Comparison of ENCODE assay signal across 8 cellular contexts in the genomic region with DNA sequence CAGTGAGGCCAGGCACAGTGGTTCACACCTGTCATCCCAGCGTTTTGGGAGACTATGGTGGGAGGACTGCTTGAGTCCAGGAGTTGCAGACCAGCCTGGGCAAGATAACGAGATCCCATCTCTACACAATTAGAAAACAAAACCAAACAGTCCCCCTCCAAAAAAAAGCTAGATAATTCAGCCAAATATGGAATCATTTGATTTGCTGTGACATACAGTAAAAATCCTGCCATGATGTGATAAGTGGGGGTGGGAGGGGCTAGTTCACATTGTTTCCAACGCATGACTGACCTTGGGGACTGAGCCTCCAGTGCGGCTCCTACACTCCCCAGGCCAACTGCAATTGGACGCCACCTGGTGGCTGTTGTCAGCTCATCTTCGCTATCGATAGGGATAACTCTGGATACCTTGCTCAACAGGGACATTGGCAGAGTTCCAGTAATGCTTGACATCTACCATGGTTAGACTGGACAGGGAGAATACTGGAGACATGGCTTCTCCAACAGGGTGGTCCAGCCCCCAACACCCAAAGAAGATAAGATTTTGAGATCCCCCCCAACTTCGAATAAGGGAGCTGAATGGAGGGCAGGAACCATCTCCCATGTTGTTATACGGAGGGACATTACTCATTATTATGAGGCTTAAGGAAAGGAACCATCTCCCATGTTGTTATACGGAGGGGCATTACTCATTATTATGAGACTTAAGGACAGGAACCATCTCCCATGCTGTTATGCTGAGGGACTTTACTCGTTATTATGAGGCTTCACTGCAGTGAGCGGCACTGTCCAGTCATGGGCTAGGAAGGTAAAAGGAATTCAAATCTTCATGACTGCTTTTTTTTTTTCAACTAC.
DNase-seq lines count a peak whose midpoint lies in the region; ATAC-seq and TF ChIP-seq lines count a peak whose summit lies in the region.

No MANE protein-coding gene starts in this region.

- H3K27me3 ChIP-seq in right atrium auricular region (no peaks in the 10 kb centered on the region), gastrocnemius medialis (no peaks in the 10 kb centered on the region)

- intact Hi-C loops in gastrocnemius medialis (cut with DNase I; ENCODE audit: low total_unique reads), result loop anchor here (2.0 kb wide), 1 partner anchor 305 kb away; no protein-coding TSS in a partner anchor

- H3K27ac ChIP-seq in right atrium auricular region (no peak overlapping the region), gastrocnemius medialis (no peak overlapping the region)

- in situ Hi-C loops in gastrocnemius medialis (cut with MboI; ENCODE audit: low sequenced_read_pairs in 4 of 4), result loop anchor here in 3 of 4 donors (5.0 to 10.0 kb wide), 2 partner anchors 79 to 304 kb away; no protein-coding TSS in a partner anchor

- H3K9me3 ChIP-seq in right atrium auricular region, result no peaks in the 10 kb centered on the region
- H3K9me3 ChIP-seq in gastrocnemius medialis, result no peaks in the 10 kb centered on the region

- no peak for TF ChIP-seq POLR2A in gastrocnemius medialis (IDR thresholded peaks at IDR 0.05)

- DNase-seq in NCI-H1436 treated with DMSO at 0.1 percent for 48 hours (lab: John Stamatoyannopoulos, UW), result peak; percentile 16
- peak; percentile 51 for DNase-seq in T follicular helper cell (ENCODE audit: low read depth)
- peak in 36 of 56 donors; percentile 3 to 75 (median 36) for DNase-seq in amygdala (lab: John Stamatoyannopoulos, UW)
- DNase-seq in right atrium auricular region (ENCODE audit: low spot score), result peak; percentile 78
- peak; percentile 51 to 66 for DNase-seq in gastrocnemius medialis
- DNase-seq in cerebellum (ENCODE audit: low spot score), result no peak

- H3K4me1 ChIP-seq in right atrium auricular region (peaks cover 0 to 7% of the 10 kb centered on the region in 2 donors), gastrocnemius medialis (no peaks in the 10 kb centered on the region)

- H3K36me3 ChIP-seq in right atrium auricular region, result no peaks in the 10 kb centered on the region
- no peaks in the 10 kb centered on the region for H3K36me3 ChIP-seq in gastrocnemius medialis

- no peak overlapping the region for H3K4me3 ChIP-seq in right atrium auricular region
- no peak overlapping the region for H3K4me3 ChIP-seq in gastrocnemius medialis

- TF ChIP-seq CTCF in GM12872 (IDR thresholded peaks at IDR 0.05; ENCODE audit: insufficient read depth, low read depth, low read length) (peak; percentile 80), right atrium auricular region (IDR thresholded peaks at IDR 0.05) (peak in 1 of 2 donors; percentile 80), gastrocnemius medialis (IDR thresholded peaks at IDR 0.05 in 4 of 5, conservative IDR thresholded peaks at IDR 0.05 in 1 of 5) (peak; percentile 40 to 79 (median 76))

- ATAC-seq in HG02763 (IDR thresholded peaks at IDR 0.05; ENCODE audit: unreplicated experiment) (peak; percentile 8), gastrocnemius medialis (peak; percentile 75 to 81)
